In the genomic region with DNA sequence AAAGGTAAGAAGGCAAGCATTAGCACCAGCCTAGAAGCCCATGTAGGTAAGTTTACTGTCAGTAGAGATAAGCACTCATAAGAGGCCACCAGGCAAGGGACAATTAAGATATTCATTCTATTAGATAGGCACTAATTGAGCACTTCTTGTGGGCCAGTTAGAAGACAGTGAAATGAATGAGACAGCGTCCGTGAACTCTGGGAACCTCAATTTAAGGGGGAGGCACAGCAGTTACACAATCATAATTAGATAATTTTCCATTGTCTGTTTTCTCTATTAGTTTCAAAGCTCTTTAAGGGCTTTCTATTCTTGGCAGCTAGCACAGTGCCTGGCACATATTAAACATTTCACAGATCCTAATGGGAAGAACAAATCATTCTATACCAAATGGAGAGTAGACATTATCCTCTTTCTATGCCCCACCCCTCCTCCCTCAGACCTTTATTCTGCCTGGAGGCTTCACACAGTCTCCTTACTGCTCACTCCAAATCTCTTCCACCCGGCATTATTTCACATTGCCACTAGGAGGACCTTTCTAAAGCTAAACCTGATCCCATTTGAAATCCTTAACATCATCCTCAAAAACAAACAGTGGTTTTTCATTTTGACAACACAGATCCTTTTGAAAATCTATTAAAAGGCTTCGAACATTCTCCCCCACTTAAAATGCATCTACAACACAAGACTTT, we compare ENCODE assay signal across 11 cellular contexts.
DNase-seq lines count a peak whose midpoint lies in the region; ATAC-seq and TF ChIP-seq lines count a peak whose summit lies in the region.
"Had no signal": no experiment of that assay in that cellular context is flagged by ENCODE, and none has a peak within 500 bp of the region (broad histone marks: within the 10 kb centered on the region; RNA-seq: fewer than 3 reads in every experiment).

No MANE protein-coding gene starts in this region.

- intact Hi-C loops in vagina (cut with DNase I), result no loop called here

- no peak overlapping the region for H3K27ac Mint-ChIP-seq in activated naive CD8-positive, alpha-beta T cell treated with anti-CD3 and anti-CD28 coated beads for 36 hours
- H3K27ac Mint-ChIP-seq: activated CD8-positive, alpha-beta T cell treated with anti-CD3 and anti-CD28 coated beads for 36 hours; brain had no signal

- H3K4me1 ChIP-seq in vagina (no peaks in the 10 kb centered on the region), upper lobe of left lung (no peaks in the 10 kb centered on the region)
- H3K4me1 ChIP-seq: tibial nerve had no signal

- H3K27me3 ChIP-seq in vagina (no peaks in the 10 kb centered on the region), upper lobe of left lung (no peaks in the 10 kb centered on the region)
- H3K27me3 ChIP-seq: tibial nerve had no signal

- TF ChIP-seq CTCF in VCaP (conservative IDR thresholded peaks at IDR 0.05) (peak; percentile 52), vagina (IDR thresholded peaks at IDR 0.05) (no peak), upper lobe of left lung (IDR thresholded peaks at IDR 0.05) (no peak)

- TF ChIP-seq POLR2A in vagina (IDR thresholded peaks at IDR 0.05) (no peak), upper lobe of left lung (IDR thresholded peaks at IDR 0.05) (no peak)

- H3K36me3 Mint-ChIP-seq in activated naive CD8-positive, alpha-beta T cell treated with anti-CD3 and anti-CD28 coated beads for 36 hours, result no peaks in the 10 kb centered on the region
- H3K36me3 Mint-ChIP-seq: brain had no signal

- TF ChIP-seq EP300 in upper lobe of left lung (IDR thresholded peaks at IDR 0.05), result no peak

- WGBS in upper lobe of left lung, 2 donors, result 70 to 71% methylated on average over 4 of the region's 4 CpGs

- no peak for ATAC-seq in upper lobe of left lung (ENCODE audit: low FRiP score in 2 of 2)
- ATAC-seq: activated CD8-positive, alpha-beta T cell treated with anti-CD3 and anti-CD28 coated beads for 36 hours had no signal

- H3K27me3 Mint-ChIP-seq in activated naive CD8-positive, alpha-beta T cell treated with anti-CD3 and anti-CD28 coated beads for 36 hours, result no peaks in the 10 kb centered on the region
- H3K27me3 Mint-ChIP-seq: activated CD8-positive, alpha-beta T cell treated with anti-CD3 and anti-CD28 coated beads for 36 hours; brain had no signal

- DNase-seq in EL, result peak; percentile 2
- peak; percentile 29 to 30 for DNase-seq in Kasumi-1 (lab: John Stamatoyannopoulos, UW)
- DNase-seq in iris pigment epithelial cell (ENCODE audit: low read depth), result peak; percentile 5
- DNase-seq in vagina (ENCODE audit: extremely low spot score in 2 of 2), result no peak
- DNase-seq in activated naive CD8-positive, alpha-beta T cell treated with anti-CD3 and anti-CD28 coated beads for 36 hours, result no peak
- DNase-seq in upper lobe of left lung, result no peak
- no peak for DNase-seq in DMS153 (lab: John Stamatoyannopoulos, UW)
- DNase-seq: activated CD8-positive, alpha-beta T cell treated with anti-CD3 and anti-CD28 coated beads for 36 hours had no signal

- no peaks in the 10 kb centered on the region for H3K9me3 ChIP-seq in vagina
- H3K9me3 ChIP-seq in upper lobe of left lung, result no peaks in the 10 kb centered on the region
- H3K9me3 ChIP-seq: tibial nerve had no signal

- H3K4me3 Mint-ChIP-seq in activated naive CD8-positive, alpha-beta T cell treated with anti-CD3 and anti-CD28 coated beads for 36 hours, result no peak overlapping the region
- H3K4me3 Mint-ChIP-seq: activated CD8-positive, alpha-beta T cell treated with anti-CD3 and anti-CD28 coated beads for 36 hours; brain had no signal

- no peaks in the 10 kb centered on the region for H3K4me1 Mint-ChIP-seq in activated naive CD8-positive, alpha-beta T cell treated with anti-CD3 and anti-CD28 coated beads for 36 hours

- H3K4me3 ChIP-seq in vagina, result no peak overlapping the region
- no peak overlapping the region for H3K4me3 ChIP-seq in upper lobe of left lung
- H3K4me3 ChIP-seq: tibial nerve had no signal

- H3K9me3 Mint-ChIP-seq in activated naive CD8-positive, alpha-beta T cell treated with anti-CD3 and anti-CD28 coated beads for 36 hours, result no peaks in the 10 kb centered on the region
- H3K9me3 Mint-ChIP-seq: activated CD8-positive, alpha-beta T cell treated with anti-CD3 and anti-CD28 coated beads for 36 hours; brain had no signal

- H3K36me3 ChIP-seq in vagina (no peaks in the 10 kb centered on the region), upper lobe of left lung (no peaks in the 10 kb centered on the region)
- H3K36me3 ChIP-seq: tibial nerve had no signal

- H3K27ac ChIP-seq in VCaP (no peak overlapping the region), vagina (no peak overlapping the region), upper lobe of left lung (no peak overlapping the region)
- H3K27ac ChIP-seq: tibial nerve had no signal

Comparison
In these comparisons a context has a peak if more than half of its experiments do, and no peak if none do; other contexts are left out.
1. DNase-seq: peak in EL (single experiment), Kasumi-1 (2 of 2) and iris pigment epithelial cell (single experiment); none in vagina (0 of 2), activated naive CD8-positive, alpha-beta T cell treated with anti-CD3 and anti-CD28 coated beads for 36 hours (single experiment), upper lobe of left lung (0 of 2) and DMS153 (single experiment).